ENCODE assay signal across 1 cellular context in genomic region chr14:22559041-22559440, GRCh38.
TF ChIP-seq lines count a peak whose summit lies in the region.

No MANE protein-coding gene starts in this region.

TF ChIP-seq in HepG2, 621 proteins besides CTCF, POLR2A, EP300 and RAD21:
- TF ChIP-seq CHCHD3 (CRISPR knock-in tag; IDR thresholded peaks at IDR 0.05) = no peak
- TF ChIP-seq GZF1 (CRISPR knock-in tag; IDR thresholded peaks at IDR 0.05) = 0 out of 2 replicates have a peak, but pooled peaks have one; percentile 51
- TF ChIP-seq MEF2D (CRISPR knock-in tag; IDR thresholded peaks at IDR 0.05) = 0 out of 2 replicates have a peak, but pooled peaks have one; percentile 2
- TF ChIP-seq, protein P1, sequence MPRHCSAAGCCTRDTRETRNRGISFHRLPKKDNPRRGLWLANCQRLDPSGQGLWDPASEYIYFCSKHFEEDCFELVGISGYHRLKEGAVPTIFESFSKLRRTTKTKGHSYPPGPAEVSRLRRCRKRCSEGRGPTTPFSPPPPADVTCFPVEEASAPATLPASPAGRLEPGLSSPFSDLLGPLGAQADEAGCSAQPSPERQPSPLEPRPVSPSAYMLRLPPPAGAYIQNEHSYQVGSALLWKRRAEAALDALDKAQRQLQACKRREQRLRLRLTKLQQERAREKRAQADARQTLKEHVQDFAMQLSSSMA (CRISPR knock-in tag; IDR thresholded peaks at IDR 0.05) = 0 out of 2 replicates have a peak, but pooled peaks have one; percentile 1
- TF ChIP-seq HES4 (CRISPR knock-in tag; IDR thresholded peaks at IDR 0.05; ENCODE audit: borderline replicate concordance) = no peak
- TF ChIP-seq SIN3B (IDR thresholded peaks at IDR 0.05; ENCODE audit: low read length) = no peak
- TF ChIP-seq DNMT3B (CRISPR knock-in tag; conservative IDR thresholded peaks at IDR 0.05) = 0 out of 2 replicates have a peak, but pooled peaks have one; percentile 49
- TF ChIP-seq ZNF724P (CRISPR knock-in tag; IDR thresholded peaks at IDR 0.05; ENCODE audit: borderline replicate concordance) = 0 out of 2 replicates have a peak, but pooled peaks have one; percentile 52
- 0 out of 2 replicates have a peak, but pooled peaks have one; percentile 31 for TF ChIP-seq PHF21A (CRISPR knock-in tag; IDR thresholded peaks at IDR 0.05)
- TF ChIP-seq, protein P2, sequence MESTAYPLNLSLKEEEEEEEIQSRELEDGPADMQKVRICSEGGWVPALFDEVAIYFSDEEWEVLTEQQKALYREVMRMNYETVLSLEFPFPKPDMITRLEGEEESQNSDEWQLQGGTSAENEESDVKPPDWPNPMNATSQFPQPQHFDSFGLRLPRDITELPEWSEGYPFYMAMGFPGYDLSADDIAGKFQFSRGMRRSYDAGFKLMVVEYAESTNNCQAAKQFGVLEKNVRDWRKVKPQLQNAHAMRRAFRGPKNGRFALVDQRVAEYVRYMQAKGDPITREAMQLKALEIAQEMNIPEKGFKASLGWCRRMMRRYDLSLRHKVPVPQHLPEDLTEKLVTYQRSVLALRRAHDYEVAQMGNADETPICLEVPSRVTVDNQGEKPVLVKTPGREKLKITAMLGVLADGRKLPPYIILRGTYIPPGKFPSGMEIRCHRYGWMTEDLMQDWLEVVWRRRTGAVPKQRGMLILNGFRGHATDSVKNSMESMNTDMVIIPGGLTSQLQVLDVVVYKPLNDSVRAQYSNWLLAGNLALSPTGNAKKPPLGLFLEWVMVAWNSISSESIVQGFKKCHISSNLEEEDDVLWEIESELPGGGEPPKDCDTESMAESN (CRISPR knock-in tag; conservative IDR thresholded peaks at IDR 0.05) = 0 out of 2 replicates have a peak, but pooled peaks have one; percentile 8
- TF ChIP-seq SPEN (CRISPR knock-in tag; IDR thresholded peaks at IDR 0.05; ENCODE audit: low read depth) = no peak
- TF ChIP-seq, protein P3, sequence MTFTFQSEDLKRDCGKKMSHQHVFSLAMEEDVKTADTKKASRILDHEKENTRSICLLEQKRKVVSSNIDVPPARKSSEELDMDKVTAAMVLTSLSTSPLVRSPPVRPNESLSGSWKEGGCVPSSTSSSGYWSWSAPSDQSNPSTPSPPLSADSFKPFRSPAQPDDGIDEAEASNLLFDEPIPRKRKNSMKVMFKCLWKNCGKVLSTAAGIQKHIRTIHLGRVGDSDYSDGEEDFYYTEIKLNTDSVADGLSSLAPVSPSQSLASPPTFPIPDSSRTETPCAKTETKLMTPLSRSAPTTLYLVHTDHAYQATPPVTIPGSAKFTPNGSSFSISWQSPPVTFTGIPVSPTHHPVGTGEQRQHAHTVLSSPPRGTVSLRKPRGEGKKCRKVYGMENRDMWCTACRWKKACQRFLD (CRISPR knock-in tag; IDR thresholded peaks at IDR 0.05; ENCODE audit: borderline replicate concordance) = no peak
- no peak for TF ChIP-seq AHR (CRISPR knock-in tag; IDR thresholded peaks at IDR 0.05)
- TF ChIP-seq ELF4 (CRISPR knock-in tag; IDR thresholded peaks at IDR 0.05; ENCODE audit: borderline replicate concordance) = no peak
- TF ChIP-seq ZNF280D (CRISPR knock-in tag; IDR thresholded peaks at IDR 0.05) = peak; percentile 78
